Comparison of ENCODE assay signal across 8 cellular contexts in the genomic region with DNA sequence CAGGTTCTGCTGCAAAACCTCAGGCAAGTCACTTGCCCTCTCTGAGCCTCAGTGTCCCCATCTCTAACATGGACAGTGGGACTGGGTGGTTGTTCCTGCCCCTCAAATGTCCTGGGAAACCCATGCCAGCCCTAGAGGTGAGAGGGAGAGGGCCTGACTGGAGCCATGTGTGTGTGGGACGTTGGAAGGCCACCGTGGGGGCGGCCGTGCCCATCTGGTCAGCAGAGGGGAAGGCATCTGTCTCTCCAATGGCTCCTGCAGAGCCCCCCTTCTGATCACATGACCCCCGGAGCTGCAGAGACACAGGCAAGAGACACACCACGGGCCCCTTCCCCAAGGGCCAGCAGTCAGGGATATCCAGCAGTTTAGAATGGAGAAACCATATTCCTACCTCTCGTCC.
DNase-seq lines count a peak whose midpoint lies in the region; ATAC-seq and TF ChIP-seq lines count a peak whose summit lies in the region.
"Had no signal": no experiment of that assay in that cellular context is flagged by ENCODE, and none has a peak within 500 bp of the region (broad histone marks: within the 10 kb centered on the region; RNA-seq: fewer than 3 reads in every experiment).

No MANE protein-coding gene starts in this region.

- H3K4me1 ChIP-seq in NT2/D1 (ENCODE audit: insufficient read depth, insufficient read length) (peaks cover 19% of the 10 kb centered on the region), iPS-20b (ENCODE audit: insufficient read depth, low read length) (peaks cover 9% of the 10 kb centered on the region)

- DNase-seq in AG04449 (ENCODE audit: low read depth, low spot score) (no peak), NT2/D1 (ENCODE audit: low read depth, low spot score) (no peak), cortex of kidney (lab: John Stamatoyannopoulos, UW) (no peak)
- no peak for DNase-seq in stimulated activated CD4-positive, alpha-beta T cell treated with anti-CD3 and anti-CD28 coated beads, Interleukin-15, amount 100 ng/mL, for 24 hours
- DNase-seq: activated naive CD4-positive, alpha-beta T cell treated with anti-CD3 and anti-CD28 coated beads, Interleukin-2, amount 50 U/mL, for 16 hours; NCI-H1436 treated with DMSO at 0.1 percent for 48 hours had no signal

- TF ChIP-seq CTCF in AG04449 (IDR thresholded peaks at IDR 0.05; ENCODE audit: insufficient read depth, low read length, missing control alignments) = no peak

- CTCF ChIA-PET in AG04449 (lab: Yijun Ruan, JAX) = interaction anchor here (2.0 to 4.6 kb wide), 3 partner anchors 9 to 21 kb away, joined by 7 to 36 read pairs (median 24); partner anchors contain the start of gene CIZ1

- POLR2A ChIA-PET in AG04449 (lab: Yijun Ruan, JAX) = no interaction called here

- H3K27me3 ChIP-seq in NT2/D1 (ENCODE audit: insufficient read depth, insufficient read length) = no peaks in the 10 kb centered on the region
- H3K27me3 ChIP-seq in iPS-20b (ENCODE audit: insufficient read depth, low read length) = no peaks in the 10 kb centered on the region; the same call in 1 of the 2 replicates

- H3K9ac ChIP-seq in NT2/D1 (ENCODE audit: insufficient read length, low read depth) = peak overlapping the region; percentile 92
- H3K9ac ChIP-seq in iPS-20b (ENCODE audit: low read depth, low read length) = peak overlapping the region; percentile 91; the same call in 1 of the 2 replicates

- no peak overlapping the region for H3K27ac ChIP-seq in iPS-20b (ENCODE audit: low read length)

- H3K9me3 ChIP-seq in NT2/D1 (ENCODE audit: insufficient read depth, low read length) (no peaks in the 10 kb centered on the region), iPS-20b (ENCODE audit: insufficient read depth, low read depth, low read length) (no peaks in the 10 kb centered on the region)

- H3K36me3 ChIP-seq in NT2/D1 (ENCODE audit: insufficient read depth, insufficient read length, low read length) (peaks cover 28% of the 10 kb centered on the region), iPS-20b (ENCODE audit: insufficient read depth, low read depth, low read length) (peaks cover 4% of the 10 kb centered on the region; the same call in 1 of the 2 replicates)

- H3K4me3 ChIP-seq in AG04449 (ENCODE audit: low read depth, low read length) (peak overlapping the region; percentile 84), NT2/D1 (ENCODE audit: insufficient read length, low read depth) (peak overlapping the region; percentile 82), iPS-20b (ENCODE audit: low read length) (peak overlapping the region; percentile 88)

- ATAC-seq in HG02870 (IDR thresholded peaks at IDR 0.05; ENCODE audit: unreplicated experiment) = no peak
